8 cellular contexts compared by ENCODE assay signal in the genomic region with DNA sequence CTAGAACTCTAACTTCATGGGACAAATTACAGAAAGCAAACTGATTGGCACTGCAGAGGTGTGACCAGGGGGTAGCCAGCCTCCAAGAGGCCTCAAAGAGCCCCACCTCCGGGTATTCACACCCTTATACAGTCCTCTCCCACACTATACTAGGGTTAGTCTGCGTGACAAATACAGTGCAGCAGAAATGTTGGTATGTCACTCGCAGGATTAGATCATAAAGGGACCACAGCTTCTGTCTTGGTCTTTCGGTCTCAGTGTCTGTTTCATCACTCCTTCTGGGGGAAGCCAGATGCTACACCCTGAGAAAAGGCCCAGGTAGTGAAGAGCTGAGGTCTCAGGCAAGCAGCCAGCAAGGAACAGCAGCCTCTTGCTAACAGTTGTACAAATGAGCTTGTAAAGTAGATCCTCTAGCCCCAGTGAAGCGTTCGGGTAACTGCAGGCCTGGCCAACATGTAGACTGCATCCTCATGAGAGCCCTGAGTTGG.
DNase-seq lines count a peak whose midpoint lies in the region; ATAC-seq and TF ChIP-seq lines count a peak whose summit lies in the region.

No MANE protein-coding gene starts in this region.

- H3K36me3 Mint-ChIP-seq in mesothelial cell of epicardium, result peaks cover 23% of the 10 kb centered on the region

- peaks cover 24% of the 10 kb centered on the region for H3K4me1 Mint-ChIP-seq in mesothelial cell of epicardium

- DNase-seq in mesothelial cell of epicardium (ENCODE audit: low spot score in 2 of 2, unreplicated experiment in 2 of 2) (no peak), foreskin keratinocyte (no peak), NCI-H1048 (lab: John Stamatoyannopoulos, UW) (no peak), cerebellar nuclear complex (lab: John Stamatoyannopoulos, UW) (no peak), NCI-H1694 (lab: John Stamatoyannopoulos, UW) (no peak)

- ATAC-seq in GM19467 (IDR thresholded peaks at IDR 0.05; ENCODE audit: unreplicated experiment), result peak; percentile 71
- peak; percentile 70 for ATAC-seq in HG03196 (IDR thresholded peaks at IDR 0.05; ENCODE audit: unreplicated experiment)
- ATAC-seq in foreskin keratinocyte, result no peak

- H3K4me1 ChIP-seq in foreskin keratinocyte, result peaks cover 12% of the 10 kb centered on the region

- peak; percentile 16 for TF ChIP-seq CTCF in GM12873 (IDR thresholded peaks at IDR 0.05; ENCODE audit: insufficient read depth, low read depth, low read length, missing control alignments)
- TF ChIP-seq CTCF in mesothelial cell of epicardium (IDR thresholded peaks at IDR 0.05; ENCODE audit: unreplicated experiment), result no peak
- no peak for TF ChIP-seq CTCF in foreskin keratinocyte (conservative IDR thresholded peaks at IDR 0.05)

- no peak overlapping the region for H3K4me3 Mint-ChIP-seq in mesothelial cell of epicardium

- H3K27me3 Mint-ChIP-seq in mesothelial cell of epicardium (ENCODE audit: low read depth), result no peaks in the 10 kb centered on the region

- peak overlapping the region; percentile 12 for H3K27ac Mint-ChIP-seq in mesothelial cell of epicardium

- H3K27ac ChIP-seq in foreskin keratinocyte, result no peak overlapping the region

- H3K9me3 Mint-ChIP-seq in mesothelial cell of epicardium, result no peaks in the 10 kb centered on the region

- H3K27me3 ChIP-seq in foreskin keratinocyte, result no peaks in the 10 kb centered on the region
